1 cellular context compared by ENCODE assay signal in the genomic region with DNA sequence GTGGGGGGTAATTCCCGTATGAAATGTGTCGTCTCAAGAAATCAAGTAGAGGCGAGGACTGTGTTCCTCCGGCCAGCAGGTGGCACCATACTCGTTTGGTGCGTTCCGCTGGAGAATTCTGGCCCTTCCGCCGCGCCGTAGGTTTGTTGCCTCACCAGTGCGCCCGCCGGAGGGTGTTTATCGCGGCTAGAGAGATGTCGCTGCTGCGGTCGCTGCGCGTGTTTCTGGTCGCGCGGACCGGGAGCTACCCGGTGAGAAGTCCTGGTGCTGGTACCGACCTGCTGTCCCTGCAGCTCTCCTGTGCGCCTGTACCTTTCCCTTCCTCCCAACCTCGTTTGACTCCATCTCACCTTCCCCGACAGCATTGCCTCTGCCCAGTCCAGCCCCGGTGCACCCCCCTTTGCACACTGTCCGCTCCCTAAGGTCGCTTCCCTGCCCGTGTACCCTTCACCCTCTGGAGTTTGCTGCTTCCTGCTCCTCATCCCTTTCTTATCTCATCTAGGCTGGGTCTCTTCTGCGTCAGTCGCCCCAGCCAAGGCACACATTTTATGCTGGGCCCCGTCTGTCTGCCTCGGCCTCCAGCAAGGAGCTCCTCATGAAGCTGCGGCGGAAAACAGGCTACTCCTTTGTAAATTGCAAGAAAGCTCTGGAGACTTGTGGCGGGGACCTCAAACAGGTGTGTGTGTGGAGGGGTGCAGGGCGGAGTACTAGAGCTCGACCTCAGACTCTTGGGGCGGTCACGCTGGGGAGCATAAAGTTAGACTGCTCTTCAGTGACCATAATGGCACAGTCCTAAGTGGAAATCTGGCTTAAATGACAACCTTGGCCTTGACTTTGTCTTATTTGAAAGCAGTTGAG.
TF ChIP-seq lines count a peak whose summit lies in the region.

A gene (plus strand): TSS at position 180 of the 858 bp plus-strand sequence. CDS start 15 bp downstream, at position 195.

TF ChIP-seq in GM12878, 131 proteins besides CTCF, POLR2A, EP300 and RAD21 (continued from another document and continues in another):
- TF ChIP-seq, protein P1, sequence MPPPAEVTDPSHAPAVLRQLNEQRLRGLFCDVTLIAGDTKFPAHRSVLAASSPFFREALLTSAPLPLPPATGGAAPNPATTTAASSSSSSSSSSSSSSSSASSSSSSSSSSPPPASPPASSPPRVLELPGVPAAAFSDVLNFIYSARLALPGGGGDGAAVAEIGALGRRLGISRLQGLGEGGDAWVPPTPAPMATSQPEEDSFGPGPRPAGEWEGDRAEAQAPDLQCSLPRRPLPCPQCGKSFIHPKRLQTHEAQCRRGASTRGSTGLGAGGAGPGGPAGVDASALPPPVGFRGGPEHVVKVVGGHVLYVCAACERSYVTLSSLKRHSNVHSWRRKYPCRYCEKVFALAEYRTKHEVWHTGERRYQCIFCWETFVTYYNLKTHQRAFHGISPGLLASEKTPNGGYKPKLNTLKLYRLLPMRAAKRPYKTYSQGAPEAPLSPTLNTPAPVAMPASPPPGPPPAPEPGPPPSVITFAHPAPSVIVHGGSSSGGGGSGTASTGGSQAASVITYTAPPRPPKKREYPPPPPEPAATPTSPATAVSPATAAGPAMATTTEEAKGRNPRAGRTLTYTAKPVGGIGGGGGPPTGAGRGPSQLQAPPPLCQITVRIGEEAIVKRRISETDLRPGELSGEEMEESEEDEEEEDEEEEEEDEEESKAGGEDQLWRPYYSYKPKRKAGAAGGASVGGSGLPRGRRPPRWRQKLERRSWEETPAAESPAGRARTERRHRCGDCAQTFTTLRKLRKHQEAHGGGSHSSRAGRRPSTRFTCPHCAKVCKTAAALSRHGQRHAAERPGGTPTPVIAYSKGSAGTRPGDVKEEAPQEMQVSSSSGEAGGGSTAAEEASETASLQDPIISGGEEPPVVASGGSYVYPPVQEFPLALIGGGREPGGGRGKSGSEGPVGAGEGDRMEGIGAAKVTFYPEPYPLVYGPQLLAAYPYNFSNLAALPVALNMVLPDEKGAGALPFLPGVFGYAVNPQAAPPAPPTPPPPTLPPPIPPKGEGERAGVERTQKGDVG (CRISPR knock-in tag; IDR thresholded peaks at IDR 0.05), result no peak
- no peak for TF ChIP-seq SREBF1 (IDR thresholded peaks at IDR 0.05; ENCODE audit: low read length)
- 0 out of 4 replicates have a peak, but pooled peaks of 1 of the 2 experiments have one; percentile 31 for TF ChIP-seq CEBPB (IDR thresholded peaks at IDR 0.05; ENCODE audit: borderline replicate concordance in 1 of 2, low read depth in 2 of 2, low read length in 2 of 2)
- TF ChIP-seq SRF (IDR thresholded peaks at IDR 0.05; ENCODE audit: low read depth in 2 of 2, low read length in 2 of 2), result peak in 1 of 2 experiments; percentile 82; a peak in 1 of 4 replicates
- no peak for TF ChIP-seq ETV6 (conservative IDR thresholded peaks at IDR 0.05 in 1 of 2, IDR thresholded peaks at IDR 0.05 in 1 of 2; ENCODE audit: borderline replicate concordance in 1 of 2, low read depth in 1 of 2)
- 0 out of 2 replicates have a peak, but pooled peaks have one; percentile 28 for TF ChIP-seq MTA2 (IDR thresholded peaks at IDR 0.05; ENCODE audit: low read depth)
- TF ChIP-seq RUNX3 (IDR thresholded peaks at IDR 0.05; ENCODE audit: low read length), result peak; percentile 87
- TF ChIP-seq, protein P2, sequence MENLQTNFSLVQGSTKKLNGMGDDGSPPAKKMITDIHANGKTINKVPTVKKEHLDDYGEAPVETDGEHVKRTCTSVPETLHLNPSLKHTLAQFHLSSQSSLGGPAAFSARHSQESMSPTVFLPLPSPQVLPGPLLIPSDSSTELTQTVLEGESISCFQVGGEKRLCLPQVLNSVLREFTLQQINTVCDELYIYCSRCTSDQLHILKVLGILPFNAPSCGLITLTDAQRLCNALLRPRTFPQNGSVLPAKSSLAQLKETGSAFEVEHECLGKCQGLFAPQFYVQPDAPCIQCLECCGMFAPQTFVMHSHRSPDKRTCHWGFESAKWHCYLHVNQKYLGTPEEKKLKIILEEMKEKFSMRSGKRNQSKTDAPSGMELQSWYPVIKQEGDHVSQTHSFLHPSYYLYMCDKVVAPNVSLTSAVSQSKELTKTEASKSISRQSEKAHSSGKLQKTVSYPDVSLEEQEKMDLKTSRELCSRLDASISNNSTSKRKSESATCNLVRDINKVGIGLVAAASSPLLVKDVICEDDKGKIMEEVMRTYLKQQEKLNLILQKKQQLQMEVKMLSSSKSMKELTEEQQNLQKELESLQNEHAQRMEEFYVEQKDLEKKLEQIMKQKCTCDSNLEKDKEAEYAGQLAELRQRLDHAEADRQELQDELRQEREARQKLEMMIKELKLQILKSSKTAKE (IDR thresholded peaks at IDR 0.05; ENCODE audit: low read depth, poor library complexity, severe bottlenecking), result no peak
- peak; percentile 92; the same call in 1 of the 2 replicates for TF ChIP-seq PML (IDR thresholded peaks at IDR 0.05; ENCODE audit: low read length)
- TF ChIP-seq NFXL1 (IDR thresholded peaks at IDR 0.05; ENCODE audit: borderline replicate concordance), result no peak
- TF ChIP-seq SPI1 (IDR thresholded peaks at IDR 0.05; ENCODE audit: borderline replicate concordance, insufficient read depth, low read depth, low read length), result 0 out of 2 replicates have a peak, but pooled peaks have one; percentile 1
- no peak for TF ChIP-seq NR2F1 (conservative IDR thresholded peaks at IDR 0.05)
- no peak for TF ChIP-seq RFX5 (IDR thresholded peaks at IDR 0.05; ENCODE audit: low read depth, low read length)
- TF ChIP-seq NBN (IDR thresholded peaks at IDR 0.05), result peak; percentile 94
- TF ChIP-seq CHD1 (IDR thresholded peaks at IDR 0.05; ENCODE audit: low read depth, low read length), result no peak
- TF ChIP-seq WRNIP1 (IDR thresholded peaks at IDR 0.05; ENCODE audit: borderline replicate concordance, low read depth, low read length), result no peak
- TF ChIP-seq EZH2 (IDR thresholded peaks at IDR 0.05; ENCODE audit: borderline replicate concordance, control insufficient read depth, low read depth, low read length), result no peak
- peak; percentile 45; the same call in 1 of the 2 replicates for TF ChIP-seq SMC3 (IDR thresholded peaks at IDR 0.05; ENCODE audit: borderline replicate concordance, low read length)
- TF ChIP-seq CBX3 (IDR thresholded peaks at IDR 0.05; ENCODE audit: borderline replicate concordance, low read depth), result no peak
- TF ChIP-seq, protein P3, sequence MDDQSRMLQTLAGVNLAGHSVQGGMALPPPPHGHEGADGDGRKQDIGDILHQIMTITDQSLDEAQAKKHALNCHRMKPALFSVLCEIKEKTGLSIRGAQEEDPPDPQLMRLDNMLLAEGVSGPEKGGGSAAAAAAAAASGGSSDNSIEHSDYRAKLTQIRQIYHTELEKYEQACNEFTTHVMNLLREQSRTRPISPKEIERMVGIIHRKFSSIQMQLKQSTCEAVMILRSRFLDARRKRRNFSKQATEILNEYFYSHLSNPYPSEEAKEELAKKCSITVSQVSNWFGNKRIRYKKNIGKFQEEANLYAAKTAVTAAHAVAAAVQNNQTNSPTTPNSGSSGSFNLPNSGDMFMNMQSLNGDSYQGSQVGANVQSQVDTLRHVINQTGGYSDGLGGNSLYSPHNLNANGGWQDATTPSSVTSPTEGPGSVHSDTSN (IDR thresholded peaks at IDR 0.05; ENCODE audit: insufficient replicate concordance, low read depth, low read length), result no peak
- no peak for TF ChIP-seq BMI1 (IDR thresholded peaks at IDR 0.05; ENCODE audit: borderline replicate concordance)
- TF ChIP-seq NFIC (IDR thresholded peaks at IDR 0.05; ENCODE audit: low read depth, low read length), result no peak
- TF ChIP-seq POU2F2 (IDR thresholded peaks at IDR 0.05; ENCODE audit: borderline replicate concordance, low read depth, low read length), result peak; percentile 72; the same call in 2 of the 3 replicates
- no peak for TF ChIP-seq ZNF384 (IDR thresholded peaks at IDR 0.05; ENCODE audit: borderline replicate concordance, low read depth, low read length)
- TF ChIP-seq KDM1A (IDR thresholded peaks at IDR 0.05; ENCODE audit: borderline replicate concordance), result no peak
- TF ChIP-seq MYB (IDR thresholded peaks at IDR 0.05; ENCODE audit: borderline replicate concordance, low read depth, low read length), result 0 out of 2 replicates have a peak, but pooled peaks have one; percentile 52
- TF ChIP-seq JUND (IDR thresholded peaks at IDR 0.05; ENCODE audit: low read depth, low read length), result no peak
- peak; percentile 88 for TF ChIP-seq SIN3A (IDR thresholded peaks at IDR 0.05; ENCODE audit: low read depth, low read length)
- no peak for TF ChIP-seq KAT2A (conservative IDR thresholded peaks at IDR 0.05; ENCODE audit: control insufficient read depth, low read depth, low read length)
- TF ChIP-seq, protein P4, sequence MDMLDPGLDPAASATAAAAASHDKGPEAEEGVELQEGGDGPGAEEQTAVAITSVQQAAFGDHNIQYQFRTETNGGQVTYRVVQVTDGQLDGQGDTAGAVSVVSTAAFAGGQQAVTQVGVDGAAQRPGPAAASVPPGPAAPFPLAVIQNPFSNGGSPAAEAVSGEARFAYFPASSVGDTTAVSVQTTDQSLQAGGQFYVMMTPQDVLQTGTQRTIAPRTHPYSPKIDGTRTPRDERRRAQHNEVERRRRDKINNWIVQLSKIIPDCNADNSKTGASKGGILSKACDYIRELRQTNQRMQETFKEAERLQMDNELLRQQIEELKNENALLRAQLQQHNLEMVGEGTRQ (IDR thresholded peaks at IDR 0.05; ENCODE audit: borderline replicate concordance, low read depth, low read length), result no peak
- TF ChIP-seq GATAD2B (conservative IDR thresholded peaks at IDR 0.05; ENCODE audit: low read depth), result peak; percentile 50; the same call in 1 of the 2 replicates
- TF ChIP-seq YY1 (IDR thresholded peaks at IDR 0.05; ENCODE audit: low read depth, low read length), result peak; percentile 88
- TF ChIP-seq HDGF (IDR thresholded peaks at IDR 0.05), result no peak; the same call in 1 of the 2 replicates
- TF ChIP-seq MYC (IDR thresholded peaks at IDR 0.05; ENCODE audit: insufficient read depth, insufficient read length, insufficient replicate concordance, low read length, severe bottlenecking), result peak; percentile 86
- no peak for TF ChIP-seq SREBF2 (IDR thresholded peaks at IDR 0.05; ENCODE audit: low read length)
- TF ChIP-seq BHLHE40 (IDR thresholded peaks at IDR 0.05; ENCODE audit: borderline replicate concordance in 1 of 2, low read depth in 2 of 2, low read length in 1 of 2), result peak; percentile 65 to 73; a peak in 3 of 4 replicates
- TF ChIP-seq CREB1 (IDR thresholded peaks at IDR 0.05; ENCODE audit: low read depth), result peak; percentile 98
- TF ChIP-seq, protein P5, sequence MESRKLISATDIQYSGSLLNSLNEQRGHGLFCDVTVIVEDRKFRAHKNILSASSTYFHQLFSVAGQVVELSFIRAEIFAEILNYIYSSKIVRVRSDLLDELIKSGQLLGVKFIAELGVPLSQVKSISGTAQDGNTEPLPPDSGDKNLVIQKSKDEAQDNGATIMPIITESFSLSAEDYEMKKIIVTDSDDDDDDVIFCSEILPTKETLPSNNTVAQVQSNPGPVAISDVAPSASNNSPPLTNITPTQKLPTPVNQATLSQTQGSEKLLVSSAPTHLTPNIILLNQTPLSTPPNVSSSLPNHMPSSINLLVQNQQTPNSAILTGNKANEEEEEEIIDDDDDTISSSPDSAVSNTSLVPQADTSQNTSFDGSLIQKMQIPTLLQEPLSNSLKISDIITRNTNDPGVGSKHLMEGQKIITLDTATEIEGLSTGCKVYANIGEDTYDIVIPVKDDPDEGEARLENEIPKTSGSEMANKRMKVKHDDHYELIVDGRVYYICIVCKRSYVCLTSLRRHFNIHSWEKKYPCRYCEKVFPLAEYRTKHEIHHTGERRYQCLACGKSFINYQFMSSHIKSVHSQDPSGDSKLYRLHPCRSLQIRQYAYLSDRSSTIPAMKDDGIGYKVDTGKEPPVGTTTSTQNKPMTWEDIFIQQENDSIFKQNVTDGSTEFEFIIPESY (IDR thresholded peaks at IDR 0.05), result no peak
- TF ChIP-seq, protein P6, sequence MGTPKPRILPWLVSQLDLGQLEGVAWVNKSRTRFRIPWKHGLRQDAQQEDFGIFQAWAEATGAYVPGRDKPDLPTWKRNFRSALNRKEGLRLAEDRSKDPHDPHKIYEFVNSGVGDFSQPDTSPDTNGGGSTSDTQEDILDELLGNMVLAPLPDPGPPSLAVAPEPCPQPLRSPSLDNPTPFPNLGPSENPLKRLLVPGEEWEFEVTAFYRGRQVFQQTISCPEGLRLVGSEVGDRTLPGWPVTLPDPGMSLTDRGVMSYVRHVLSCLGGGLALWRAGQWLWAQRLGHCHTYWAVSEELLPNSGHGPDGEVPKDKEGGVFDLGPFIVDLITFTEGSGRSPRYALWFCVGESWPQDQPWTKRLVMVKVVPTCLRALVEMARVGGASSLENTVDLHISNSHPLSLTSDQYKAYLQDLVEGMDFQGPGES (IDR thresholded peaks at IDR 0.05), result no peak
- TF ChIP-seq, protein P7, sequence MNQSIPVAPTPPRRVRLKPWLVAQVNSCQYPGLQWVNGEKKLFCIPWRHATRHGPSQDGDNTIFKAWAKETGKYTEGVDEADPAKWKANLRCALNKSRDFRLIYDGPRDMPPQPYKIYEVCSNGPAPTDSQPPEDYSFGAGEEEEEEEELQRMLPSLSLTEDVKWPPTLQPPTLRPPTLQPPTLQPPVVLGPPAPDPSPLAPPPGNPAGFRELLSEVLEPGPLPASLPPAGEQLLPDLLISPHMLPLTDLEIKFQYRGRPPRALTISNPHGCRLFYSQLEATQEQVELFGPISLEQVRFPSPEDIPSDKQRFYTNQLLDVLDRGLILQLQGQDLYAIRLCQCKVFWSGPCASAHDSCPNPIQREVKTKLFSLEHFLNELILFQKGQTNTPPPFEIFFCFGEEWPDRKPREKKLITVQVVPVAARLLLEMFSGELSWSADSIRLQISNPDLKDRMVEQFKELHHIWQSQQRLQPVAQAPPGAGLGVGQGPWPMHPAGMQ (IDR thresholded peaks at IDR 0.05; ENCODE audit: borderline replicate concordance), result no peak
- TF ChIP-seq SP1 (IDR thresholded peaks at IDR 0.05; ENCODE audit: low read depth, low read length), result peak; percentile 59
- peak; percentile 98 for TF ChIP-seq CREM (IDR thresholded peaks at IDR 0.05; ENCODE audit: low read depth)
- TF ChIP-seq EED (IDR thresholded peaks at IDR 0.05; ENCODE audit: low read depth), result 0 out of 2 replicates have a peak, but pooled peaks have one; percentile 17
- TF ChIP-seq JUNB (IDR thresholded peaks at IDR 0.05), result no peak
- TF ChIP-seq SMARCA5 (IDR thresholded peaks at IDR 0.05), result peak; percentile 85; the same call in 1 of the 2 replicates
- TF ChIP-seq ZNF622 (IDR thresholded peaks at IDR 0.05), result no peak
- no peak for TF ChIP-seq SMAD1 (IDR thresholded peaks at IDR 0.05; ENCODE audit: low read depth, partially characterized antibody)
- TF ChIP-seq POLR2AphosphoS5 (IDR thresholded peaks at IDR 0.05; ENCODE audit: low read length), result peak; percentile 94
- TF ChIP-seq, protein P8, sequence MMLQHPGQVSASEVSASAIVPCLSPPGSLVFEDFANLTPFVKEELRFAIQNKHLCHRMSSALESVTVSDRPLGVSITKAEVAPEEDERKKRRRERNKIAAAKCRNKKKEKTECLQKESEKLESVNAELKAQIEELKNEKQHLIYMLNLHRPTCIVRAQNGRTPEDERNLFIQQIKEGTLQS (IDR thresholded peaks at IDR 0.05; ENCODE audit: borderline replicate concordance, extremely low read depth, low read depth, low read length), result peak; percentile 58; the same call in 1 of the 2 replicates
- no peak for TF ChIP-seq ZNF217 (IDR thresholded peaks at IDR 0.05)
- no peak for TF ChIP-seq SUPT20H (IDR thresholded peaks at IDR 0.05; ENCODE audit: borderline replicate concordance, control insufficient read depth, low read depth, low read length)
- peak; percentile 71 for TF ChIP-seq ATF7 (IDR thresholded peaks at IDR 0.05; ENCODE audit: low read depth)
